Comparison of ENCODE assay signal across 23 cellular contexts in genomic region chr2:157922815-157923214, GRCh38. TPM values are rescaled to one million over a fixed set of nuclear protein-coding genes. Genes with fewer than 3 reads are reported as not detected.
A peak's percentile ranks its signal among the peaks of the same experiment; 100 is the strongest.
DNase-seq lines count a peak whose midpoint lies in the region; ATAC-seq, FAIRE-seq and TF ChIP-seq lines count a peak whose summit lies in the region.
"Had no signal": no experiment of that assay in that cellular context is flagged by ENCODE, and none has a peak within 500 bp of the region (broad histone marks: within the 10 kb centered on the region; RNA-seq: fewer than 3 reads in every experiment).

No MANE protein-coding gene starts in this region.

- H3K4me3 ChIP-seq in GM23248: no peak overlapping the region
- H3K4me3 ChIP-seq in astrocyte (ENCODE audit: insufficient read depth, low read depth, low read length): no peak overlapping the region
- H3K4me3 ChIP-seq: GM12878 had no signal

- H3K27ac ChIP-seq in GM23248: no peak overlapping the region
- H3K27ac ChIP-seq in astrocyte (ENCODE audit: low read depth, low read length): no peak overlapping the region

- H4K20me1 ChIP-seq in GM23248 (ENCODE audit: insufficient read depth): no peaks in the 10 kb centered on the region
- no peaks in the 10 kb centered on the region for H4K20me1 ChIP-seq in astrocyte (ENCODE audit: insufficient read depth, low read length)

- ATAC-seq in GM18519 (IDR thresholded peaks at IDR 0.05; ENCODE audit: low FRiP score, unreplicated experiment) (no peak), GM21576 (IDR thresholded peaks at IDR 0.05; ENCODE audit: unreplicated experiment) (no peak)
- ATAC-seq: GM12878, HepG2 had no signal

- H3K4me1 ChIP-seq in GM23248 (ENCODE audit: insufficient read depth): no peaks in the 10 kb centered on the region
- no peaks in the 10 kb centered on the region for H3K4me1 ChIP-seq in astrocyte (ENCODE audit: insufficient read depth, low read length)
- H3K4me1 ChIP-seq: BE2C, Caco-2 had no signal

- H3K4me2 ChIP-seq in GM23248 (ENCODE audit: unreplicated experiment): no peak overlapping the region
- H3K4me2 ChIP-seq in astrocyte (ENCODE audit: low read length): no peak overlapping the region

- peaks cover 4% of the 10 kb centered on the region for H3K4me1 Mint-ChIP-seq in astrocyte (ENCODE audit: low read depth, unreplicated experiment)
- H3K4me1 Mint-ChIP-seq: CD8-positive, alpha-beta memory T cell; IgD-negative memory B cell had no signal

- H2AFZ ChIP-seq in GM23248 (no peak overlapping the region), astrocyte (ENCODE audit: low read depth, low read length) (no peak overlapping the region)

- no peak overlapping the region for H3K9ac ChIP-seq in GM23248
- H3K9ac ChIP-seq in astrocyte (ENCODE audit: low read length): no peak overlapping the region

- DNase-seq in COLO829 (ENCODE audit: low spot score) (peak; percentile 38), GM23248 (peak; percentile 13), astrocyte (ENCODE audit: low read depth) (no peak), renal cortical epithelial cell (ENCODE audit: low read depth) (peak; percentile 38), DMS153 (lab: John Stamatoyannopoulos, UW) (no peak)
- DNase-seq: ACHN; BE2C; Caco-2; CD4-positive, CD25-positive, alpha-beta regulatory T cell; CD8-positive, alpha-beta memory T cell; DND-41; EL; GOT3; H9; KBM-7 had no signal

- FAIRE-seq in astrocyte (lab: Jason Lieb, UNC): peak; percentile 50
- FAIRE-seq: A204.1, D721Med, GM12878, GM19239, HepG2 had no signal

- no peak overlapping the region for H3K27ac Mint-ChIP-seq in astrocyte (ENCODE audit: unreplicated experiment)
- H3K27ac Mint-ChIP-seq: CD4-positive, CD25-positive, alpha-beta regulatory T cell; CD8-positive, alpha-beta memory T cell; IgD-negative memory B cell had no signal

- H3K36me3 ChIP-seq in GM23248 (ENCODE audit: low read depth) (no peaks in the 10 kb centered on the region), astrocyte (ENCODE audit: insufficient read depth, low read length) (no peaks in the 10 kb centered on the region)
- H3K36me3 ChIP-seq: BE2C had no signal

- no peak for TF ChIP-seq CTCF in astrocyte (IDR thresholded peaks at IDR 0.05; ENCODE audit: insufficient read depth, low read depth, low read length)

- WGBS in GM23248 (ENCODE audit: low coverage in 1 of 2, low lambda C conversion rate in 2 of 2, missing lambda C conversion rate in 2 of 2), 2 experiments: 7 to 19% methylated on average over 1 of the region's 1 CpG

- H3K27me3 ChIP-seq in GM23248 (replicated peaks; ENCODE audit: insufficient read depth) (no peaks in the 10 kb centered on the region), astrocyte (ENCODE audit: insufficient read depth, low read length) (peaks cover 6% of the 10 kb centered on the region)
- H3K27me3 ChIP-seq: BE2C had no signal

- H3K9me3 Mint-ChIP-seq in astrocyte (ENCODE audit: unreplicated experiment): no peaks in the 10 kb centered on the region
- H3K9me3 Mint-ChIP-seq: CD4-positive, CD25-positive, alpha-beta regulatory T cell; H9; IgD-negative memory B cell had no signal

- peaks cover 2% of the 10 kb centered on the region for H3K36me3 Mint-ChIP-seq in astrocyte (ENCODE audit: low read depth, unreplicated experiment)
- H3K36me3 Mint-ChIP-seq: CD4-positive, CD25-positive, alpha-beta regulatory T cell; IgD-negative memory B cell had no signal

- in situ Hi-C loops in GM23248 (cut with MboI): no loop called here

- no peaks in the 10 kb centered on the region for H3K9me2 ChIP-seq in GM23248 (ENCODE audit: insufficient read depth)

- H3F3A ChIP-seq in GM23248 (ENCODE audit: insufficient read depth): no peaks in the 10 kb centered on the region

- no peaks in the 10 kb centered on the region for H3K79me2 ChIP-seq in GM23248 (ENCODE audit: insufficient read depth)
- no peaks in the 10 kb centered on the region for H3K79me2 ChIP-seq in astrocyte (ENCODE audit: insufficient read depth, low read length)

- no peak overlapping the region for H3K4me3 Mint-ChIP-seq in astrocyte (ENCODE audit: unreplicated experiment)
- H3K4me3 Mint-ChIP-seq: CD4-positive, CD25-positive, alpha-beta regulatory T cell; CD8-positive, alpha-beta memory T cell; H9; IgD-negative memory B cell had no signal

- H3K9me3 ChIP-seq in GM23248 (ENCODE audit: low read depth) (no peaks in the 10 kb centered on the region), astrocyte (ENCODE audit: insufficient read depth, low read depth, low read length) (no peaks in the 10 kb centered on the region)
- H3K9me3 ChIP-seq: BE2C, Caco-2 had no signal

- peaks cover 7% of the 10 kb centered on the region for H3K27me3 Mint-ChIP-seq in astrocyte (ENCODE audit: low read depth, unreplicated experiment)

RNA-seq across cellular contexts. Expression of gene ACVR1, which starts 46.7 kb away (rescaled TPM):
- 21.2 and 31.3 TPM in 2 replicates for total RNA-seq in GM23248 (2014; rRNA removed; shearing (Covaris generic))
- 16.2 and 17.1 TPM in 2 replicates for polyA plus RNA-seq in GM23248 (2016; fragmentation: Nextera tagmentation; extraction: Ambion mirVana)
- total RNA-seq in astrocyte (45.9 and 54.6 TPM in 2 replicates), renal cortical epithelial cell (9.0 and 57.3 TPM in 2 replicates)

Comparison
In these comparisons a context has a peak if more than half of its experiments do, and no peak if none do; other contexts are left out.
1. DNase-seq: peak in COLO829 (single experiment), GM23248 (single experiment) and renal cortical epithelial cell (single experiment); none in astrocyte (single experiment) and DMS153 (single experiment).